Comparison of ENCODE assay signal across 9 cellular contexts in genomic region chr20:36091561-36092423, GRCh38.
DNase-seq lines count a peak whose midpoint lies in the region; ATAC-seq, FAIRE-seq and TF ChIP-seq lines count a peak whose summit lies in the region.
"Had no signal": no experiment of that assay in that cellular context is flagged by ENCODE, and none has a peak within 500 bp of the region (broad histone marks: within the 10 kb centered on the region; RNA-seq: fewer than 3 reads in every experiment).

No MANE protein-coding gene starts in this region.

- H3K9ac ChIP-seq in iPS-20b (ENCODE audit: low read depth, low read length): no peak overlapping the region

- TF ChIP-seq CTCF in D721Med (IDR thresholded peaks at IDR 0.05; ENCODE audit: insufficient read depth, missing control alignments): no peak

- no peak overlapping the region for H3K27ac Mint-ChIP-seq in T-helper 1 cell treated with Interleukin-12 subunit alpha and Interleukin-12 subunit beta and Interleukin-4 antibody, amounts not matched to agents 30 μg/mL and 1 μg/mL, for 36 hours
- no peak overlapping the region for H3K27ac Mint-ChIP-seq in activated naive CD4-positive, alpha-beta T cell treated with anti-CD3 and anti-CD28 coated beads, Interleukin-2, amount 50 U/mL, for 24 hours
- no peak overlapping the region for H3K27ac Mint-ChIP-seq in stimulated activated memory B cell treated with anti-CD40 and anti-IgM and Interleukin-4, amounts not matched to agents 10 μg/mL and 1 μg/mL and 100 μg/mL, for 72 hours

- no peaks in the 10 kb centered on the region for H3K9me3 Mint-ChIP-seq in T-helper 1 cell treated with Interleukin-12 subunit alpha and Interleukin-12 subunit beta and Interleukin-4 antibody, amounts not matched to agents 30 μg/mL and 1 μg/mL, for 36 hours
- H3K9me3 Mint-ChIP-seq in activated naive CD4-positive, alpha-beta T cell treated with anti-CD3 and anti-CD28 coated beads, Interleukin-2, amount 50 U/mL, for 24 hours: no peaks in the 10 kb centered on the region
- H3K9me3 Mint-ChIP-seq in stimulated activated memory B cell treated with anti-CD40 and anti-IgM and Interleukin-4, amounts not matched to agents 10 μg/mL and 1 μg/mL and 100 μg/mL, for 72 hours: no peaks in the 10 kb centered on the region

- peaks cover 9% of the 10 kb centered on the region for H3K4me1 Mint-ChIP-seq in T-helper 1 cell treated with Interleukin-12 subunit alpha and Interleukin-12 subunit beta and Interleukin-4 antibody, amounts not matched to agents 30 μg/mL and 1 μg/mL, for 36 hours (ENCODE audit: low read depth)
- peaks cover 16% of the 10 kb centered on the region for H3K4me1 Mint-ChIP-seq in activated naive CD4-positive, alpha-beta T cell treated with anti-CD3 and anti-CD28 coated beads, Interleukin-2, amount 50 U/mL, for 24 hours
- peaks cover 16% of the 10 kb centered on the region for H3K4me1 Mint-ChIP-seq in stimulated activated memory B cell treated with anti-CD40 and anti-IgM and Interleukin-4, amounts not matched to agents 10 μg/mL and 1 μg/mL and 100 μg/mL, for 72 hours

- no peaks in the 10 kb centered on the region for H3K9me3 ChIP-seq in iPS-20b (ENCODE audit: insufficient read depth, low read depth, low read length)
- H3K9me3 ChIP-seq in effector memory CD4-positive, alpha-beta T cell (ENCODE audit: control insufficient read depth, low read length): no peaks in the 10 kb centered on the region

- peaks cover 2% of the 10 kb centered on the region for H3K36me3 Mint-ChIP-seq in T-helper 1 cell treated with Interleukin-12 subunit alpha and Interleukin-12 subunit beta and Interleukin-4 antibody, amounts not matched to agents 30 μg/mL and 1 μg/mL, for 36 hours (ENCODE audit: low read depth)
- peaks cover 4% of the 10 kb centered on the region for H3K36me3 Mint-ChIP-seq in activated naive CD4-positive, alpha-beta T cell treated with anti-CD3 and anti-CD28 coated beads, Interleukin-2, amount 50 U/mL, for 24 hours
- H3K36me3 Mint-ChIP-seq in stimulated activated memory B cell treated with anti-CD40 and anti-IgM and Interleukin-4, amounts not matched to agents 10 μg/mL and 1 μg/mL and 100 μg/mL, for 72 hours: no peaks in the 10 kb centered on the region

- ATAC-seq in stimulated activated memory B cell treated with anti-CD40 and anti-IgM and Interleukin-4, amounts not matched to agents 10 μg/mL and 1 μg/mL and 100 μg/mL, for 72 hours: no peak

- no peak overlapping the region for H3K27ac ChIP-seq in iPS-20b (ENCODE audit: low read length)
- no peak overlapping the region for H3K27ac ChIP-seq in effector memory CD4-positive, alpha-beta T cell (ENCODE audit: insufficient read depth, low read length, poor library complexity, severe bottlenecking)

- peaks cover 20% of the 10 kb centered on the region for H3K4me1 ChIP-seq in iPS-20b (ENCODE audit: insufficient read depth, low read length)
- peaks cover 8% of the 10 kb centered on the region for H3K4me1 ChIP-seq in effector memory CD4-positive, alpha-beta T cell (ENCODE audit: control insufficient read depth, insufficient read depth, low read length, poor library complexity, severe bottlenecking)

- FAIRE-seq in D721Med (lab: Jason Lieb, UNC): no peak
- FAIRE-seq: endometrium had no signal

- DNase-seq in T-helper 1 cell (no peak), A172 (ENCODE audit: low spot score) (no peak), D721Med (ENCODE audit: insufficient read length, low spot score) (no peak)
- no peak for DNase-seq in effector memory CD4-positive, alpha-beta T cell

- peaks cover 62% of the 10 kb centered on the region for H3K27me3 ChIP-seq in iPS-20b (ENCODE audit: insufficient read depth, low read length)
- peaks cover 19% of the 10 kb centered on the region for H3K27me3 ChIP-seq in effector memory CD4-positive, alpha-beta T cell (replicated peaks; ENCODE audit: control insufficient read depth, insufficient read depth, low read length, poor library complexity, severe bottlenecking)

- H3K36me3 ChIP-seq in iPS-20b (ENCODE audit: insufficient read depth, low read depth, low read length): no peaks in the 10 kb centered on the region
- H3K36me3 ChIP-seq in effector memory CD4-positive, alpha-beta T cell (ENCODE audit: control insufficient read depth, insufficient read depth, low read length): no peaks in the 10 kb centered on the region

- peak overlapping the region; percentile 37 for H3K4me3 Mint-ChIP-seq in T-helper 1 cell treated with Interleukin-12 subunit alpha and Interleukin-12 subunit beta and Interleukin-4 antibody, amounts not matched to agents 30 μg/mL and 1 μg/mL, for 36 hours
- H3K4me3 Mint-ChIP-seq in activated naive CD4-positive, alpha-beta T cell treated with anti-CD3 and anti-CD28 coated beads, Interleukin-2, amount 50 U/mL, for 24 hours: peak overlapping the region; percentile 61
- peak overlapping the region; percentile 63 for H3K4me3 Mint-ChIP-seq in stimulated activated memory B cell treated with anti-CD40 and anti-IgM and Interleukin-4, amounts not matched to agents 10 μg/mL and 1 μg/mL and 100 μg/mL, for 72 hours

- peaks cover 56% of the 10 kb centered on the region for H3K27me3 Mint-ChIP-seq in T-helper 1 cell treated with Interleukin-12 subunit alpha and Interleukin-12 subunit beta and Interleukin-4 antibody, amounts not matched to agents 30 μg/mL and 1 μg/mL, for 36 hours (ENCODE audit: low read depth)
- peaks cover 23% of the 10 kb centered on the region for H3K27me3 Mint-ChIP-seq in activated naive CD4-positive, alpha-beta T cell treated with anti-CD3 and anti-CD28 coated beads, Interleukin-2, amount 50 U/mL, for 24 hours
- peaks cover 32% of the 10 kb centered on the region for H3K27me3 Mint-ChIP-seq in stimulated activated memory B cell treated with anti-CD40 and anti-IgM and Interleukin-4, amounts not matched to agents 10 μg/mL and 1 μg/mL and 100 μg/mL, for 72 hours

- H3K4me3 ChIP-seq in iPS-20b (ENCODE audit: low read length): peak overlapping the region; percentile 63
- no peak overlapping the region for H3K4me3 ChIP-seq in effector memory CD4-positive, alpha-beta T cell (ENCODE audit: insufficient read depth, low read depth, low read length, poor library complexity, severe bottlenecking)
